20 cellular contexts compared by ENCODE assay signal in genomic region chr9:21479152-21479702, GRCh38. TPM values are rescaled to one million over a fixed set of nuclear protein-coding genes. Genes with fewer than 3 reads are reported as not detected.
DNase-seq lines count a peak whose midpoint lies in the region; ATAC-seq and TF ChIP-seq lines count a peak whose summit lies in the region.
"Had no signal": no experiment of that assay in that cellular context is flagged by ENCODE, and none has a peak within 500 bp of the region (broad histone marks: within the 10 kb centered on the region; RNA-seq: fewer than 3 reads in every experiment).

No MANE protein-coding gene starts in this region.

- H2AK5ac ChIP-seq in H9 (ENCODE audit: insufficient read length, low read length): no peak overlapping the region

- no peak for TF ChIP-seq CTCF in omental fat pad (IDR thresholded peaks at IDR 0.05)
- TF ChIP-seq CTCF in CD14-positive monocyte (IDR thresholded peaks at IDR 0.05): no peak
- TF ChIP-seq CTCF in H9 (conservative IDR thresholded peaks at IDR 0.05): no peak

- no peak overlapping the region for H4K5ac ChIP-seq in H9 (ENCODE audit: insufficient read length, low read depth, low read length)

- peak; percentile 24 for ATAC-seq in activated T-helper 17 cell treated with anti-CD3 and anti-CD28 coated beads, Interleukin-2, amount 50 U/mL, for 72 hours (replicated peaks)
- peak; percentile 64 for ATAC-seq in omental fat pad (ENCODE audit: low FRiP score)
- ATAC-seq: CD8-positive, alpha-beta T cell had no signal

- H4K91ac ChIP-seq in H9 (ENCODE audit: insufficient read length, low read depth, low read length): no peak overlapping the region

- no peak overlapping the region for H2BK15ac ChIP-seq in H9 (ENCODE audit: low read depth, low read length)

- H3K27ac Mint-ChIP-seq in activated T-helper 17 cell treated with anti-CD3 and anti-CD28 coated beads, Interleukin-2, amount 50 U/mL, for 72 hours: no peak overlapping the region
- H3K27ac Mint-ChIP-seq in CD14-positive monocyte (no peak overlapping the region), H9 (no peak overlapping the region)
- H3K27ac Mint-ChIP-seq: CD8-positive, alpha-beta T cell had no signal

- no peaks in the 10 kb centered on the region for H3K27me3 ChIP-seq in H9 (ENCODE audit: insufficient read depth, low read length)

- H3K9me3 ChIP-seq in H9 (ENCODE audit: control insufficient read depth, low read depth, low read length): no peaks in the 10 kb centered on the region
- H3K9me3 ChIP-seq: SK-N-SH had no signal

- no peaks in the 10 kb centered on the region for H3K4me1 ChIP-seq in H9 (ENCODE audit: insufficient read depth, low read length)

- H3K9ac ChIP-seq in H9 (ENCODE audit: extremely low read depth, insufficient read length, low read length): no peak overlapping the region
- H3K9ac ChIP-seq: SK-N-SH had no signal

- no peak overlapping the region for H3K27ac ChIP-seq in H9 (ENCODE audit: insufficient read length, low read depth, low read length)
- H3K27ac ChIP-seq: HL-60 had no signal

- H2AFZ ChIP-seq in H9 (ENCODE audit: low read length): no peak overlapping the region

- H3K4me3 Mint-ChIP-seq in activated T-helper 17 cell treated with anti-CD3 and anti-CD28 coated beads, Interleukin-2, amount 50 U/mL, for 72 hours: no peak overlapping the region
- no peak overlapping the region for H3K4me3 Mint-ChIP-seq in CD14-positive monocyte
- H3K4me3 Mint-ChIP-seq in H9: no peak overlapping the region
- H3K4me3 Mint-ChIP-seq: CD8-positive, alpha-beta T cell had no signal

- no peak overlapping the region for H3K4ac ChIP-seq in H9 (ENCODE audit: low read depth, low read length)

- WGBS in H9 (ENCODE audit: extremely low coverage, insufficient read length, low lambda C conversion rate): no CpG with 5 or more reads among the region's 8 CpGs

- no peak overlapping the region for H4K8ac ChIP-seq in H9 (replicated peaks; ENCODE audit: insufficient read length, low read depth, low read length)

- H4K20me1 ChIP-seq in H9 (ENCODE audit: control insufficient read depth, insufficient read depth, insufficient read length): no peaks in the 10 kb centered on the region

- no peaks in the 10 kb centered on the region for H3K23me2 ChIP-seq in H9 (ENCODE audit: insufficient read length, low read depth, low read length, poor library complexity, severe bottlenecking)

- no peak overlapping the region for H3T11ph ChIP-seq in H9 (ENCODE audit: low read length)

- no peak overlapping the region for H2BK12ac ChIP-seq in H9 (ENCODE audit: insufficient read length, low read depth, low read length)

- H3K18ac ChIP-seq in H9 (ENCODE audit: insufficient read length, low read depth, low read length): no peak overlapping the region

- H2BK5ac ChIP-seq in H9 (ENCODE audit: insufficient read length, low read length): no peak overlapping the region

- no peak overlapping the region for H2BK120ac ChIP-seq in H9 (ENCODE audit: low read depth, low read length, poor library complexity, severe bottlenecking)

- no peaks in the 10 kb centered on the region for H3K9me3 Mint-ChIP-seq in activated T-helper 17 cell treated with anti-CD3 and anti-CD28 coated beads, Interleukin-2, amount 50 U/mL, for 72 hours
- H3K9me3 Mint-ChIP-seq in CD14-positive monocyte (peaks cover 0 to under 1% (median 0%) of the 10 kb centered on the region in 7 donors), H9 (no peaks in the 10 kb centered on the region)

- intact Hi-C loops in CD14-positive monocyte (cut with micrococcal nuclease): no loop called here

- no peak overlapping the region for H3K14ac ChIP-seq in H9 (ENCODE audit: insufficient read depth, low read length)

- peak; percentile 12 for DNase-seq in MV-4-11 (lab: John Stamatoyannopoulos, UW)
- DNase-seq in omental fat pad (ENCODE audit: low spot score): no peak
- DNase-seq in CD14-positive monocyte (ENCODE audit: low spot score): no peak
- DNase-seq in iPS-NIHi7 (ENCODE audit: extremely low spot score): no peak
- DNase-seq in H9: no peak
- DNase-seq in NCI-H1092 (lab: John Stamatoyannopoulos, UW): no peak
- DNase-seq: CD8-positive, alpha-beta T cell; DMS79 treated with DMSO at 0.1 percent for 48 hours; GF-D8; NCI-H1417; NCI-H1694; NCI-H2029 treated with DMSO at 0.1 percent for 48 hours; NCI-H2227 treated with DMSO at 0.1 percent for 48 hours; NCI-H526 treated with DMSO at 0.1 percent for 48 hours; SK-N-SH had no signal

- H3K4me1 Mint-ChIP-seq in activated T-helper 17 cell treated with anti-CD3 and anti-CD28 coated beads, Interleukin-2, amount 50 U/mL, for 72 hours: no peaks in the 10 kb centered on the region
- peaks cover 10% of the 10 kb centered on the region for H3K4me1 Mint-ChIP-seq in CD14-positive monocyte
- no peaks in the 10 kb centered on the region for H3K4me1 Mint-ChIP-seq in H9

- no peak overlapping the region for H3K4me2 ChIP-seq in H9 (ENCODE audit: insufficient read depth, insufficient read length, low read length)
- H3K4me2 ChIP-seq: SK-N-SH had no signal

- H3K23ac ChIP-seq in H9 (ENCODE audit: insufficient read length, low read depth, low read length): no peak overlapping the region

- H3K79me1 ChIP-seq in H9 (ENCODE audit: insufficient read depth, low read depth, low read length, poor library complexity, severe bottlenecking): no peaks in the 10 kb centered on the region

- H2BK20ac ChIP-seq in H9 (ENCODE audit: low read depth, low read length, poor library complexity, severe bottlenecking): no peak overlapping the region

- H3K56ac ChIP-seq in H9 (ENCODE audit: insufficient read length, low read depth, low read length): no peak overlapping the region

- H3K27me3 Mint-ChIP-seq in activated T-helper 17 cell treated with anti-CD3 and anti-CD28 coated beads, Interleukin-2, amount 50 U/mL, for 72 hours: peaks cover 17% of the 10 kb centered on the region
- H3K27me3 Mint-ChIP-seq in CD14-positive monocyte (ENCODE audit: low read depth in 3 of 3) (peaks cover 0 to 6% (median 0%) of the 10 kb centered on the region in 3 donors), H9 (ENCODE audit: low read depth) (no peaks in the 10 kb centered on the region)

- no peaks in the 10 kb centered on the region for H3K36me3 Mint-ChIP-seq in activated T-helper 17 cell treated with anti-CD3 and anti-CD28 coated beads, Interleukin-2, amount 50 U/mL, for 72 hours (ENCODE audit: low read depth)
- H3K36me3 Mint-ChIP-seq in CD14-positive monocyte: no peaks in the 10 kb centered on the region
- no peaks in the 10 kb centered on the region for H3K36me3 Mint-ChIP-seq in H9 (ENCODE audit: insufficient read depth in 1 of 3, low read depth in 3 of 3)
- H3K36me3 Mint-ChIP-seq: CD8-positive, alpha-beta T cell had no signal

- no peaks in the 10 kb centered on the region for H3K79me2 ChIP-seq in H9 (ENCODE audit: insufficient read depth, low read length)

RNA-seq across cellular contexts. Expression of gene IFNE, which starts 2.9 kb away (rescaled TPM):
- not detected for total RNA-seq in activated T-helper 17 cell treated with anti-CD3 and anti-CD28 coated beads, Interleukin-2, amount 50 U/mL, for 72 hours
- total RNA-seq in omental fat pad (1 to 10 TPM in 2 of 4 donors, not detected in 2; 1.7 to 1.8 TPM), H9 (2021) (not detected in 2 replicates)
- polyA plus RNA-seq in CD14-positive monocyte: not detected
- total RNA-seq: A673; CD8-positive, alpha-beta T cell; H4 had no signal

RNA-seq across cellular contexts. Expression of gene IFNA1, which starts 39.0 kb away (rescaled TPM):
- total RNA-seq in activated T-helper 17 cell treated with anti-CD3 and anti-CD28 coated beads, Interleukin-2, amount 50 U/mL, for 72 hours: not detected
- total RNA-seq in omental fat pad (not detected), H9 (2021) (not detected in 2 replicates)
- not detected for polyA plus RNA-seq in CD14-positive monocyte
- total RNA-seq: A673; CD8-positive, alpha-beta T cell; H4; NCI-H460 had no signal
- polyA plus RNA-seq: SK-N-SH had no signal
